8 cellular contexts compared by ENCODE assay signal in the genomic region with DNA sequence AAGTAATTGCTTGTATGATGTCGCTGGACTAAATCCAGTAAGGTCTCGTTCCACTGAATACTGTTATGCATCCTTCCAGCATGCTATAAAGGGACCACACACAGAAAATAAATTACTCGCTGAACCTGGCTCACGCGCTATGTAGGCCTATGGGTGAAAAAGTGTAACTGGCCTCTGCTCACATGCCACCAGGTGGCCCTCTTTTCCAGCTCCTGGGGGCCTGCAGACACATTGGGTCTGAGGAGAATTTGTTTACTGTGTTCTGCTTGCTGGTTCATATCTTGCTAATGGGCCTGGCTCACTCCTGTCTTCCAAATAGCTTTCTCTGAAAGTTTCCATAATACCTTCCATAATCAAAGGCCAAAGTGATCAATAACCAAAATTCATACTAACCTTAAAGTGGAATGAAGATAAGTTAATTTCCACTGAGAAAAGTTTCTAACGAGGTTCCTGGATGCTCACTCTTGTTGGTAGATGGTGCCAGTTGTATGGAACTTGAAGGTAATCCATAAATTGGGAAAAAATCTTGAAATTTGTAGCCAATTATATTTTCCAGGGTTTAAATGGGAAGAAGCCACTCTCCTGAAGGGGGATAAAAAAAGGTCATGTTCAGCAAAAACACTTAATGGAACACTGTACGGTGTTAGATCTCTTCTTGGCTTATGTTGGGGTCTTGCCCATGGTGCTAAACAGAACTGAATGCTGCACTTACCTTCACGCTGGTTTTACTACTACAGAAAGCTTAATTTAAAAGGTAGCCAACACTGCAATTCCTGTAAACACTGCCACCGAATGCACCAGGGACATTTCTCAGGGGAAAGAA. TPM values are rescaled to one million over a fixed set of nuclear protein-coding genes. Genes with fewer than 3 reads are reported as not detected.
DNase-seq lines count a peak whose midpoint lies in the region; ATAC-seq and TF ChIP-seq lines count a peak whose summit lies in the region.

No MANE protein-coding gene starts in this region.

- H3K4me1 ChIP-seq in mesenchymal stem cell (ENCODE audit: control insufficient read depth, insufficient read depth, low read depth, low read length): no peaks in the 10 kb centered on the region

- H3K4me3 Mint-ChIP-seq in activated T-helper 17 cell treated with anti-CD3 and anti-CD28 coated beads, Interleukin-2, amount 50 U/mL, for 72 hours: no peak overlapping the region

- H3K4me2 ChIP-seq in mesenchymal stem cell (ENCODE audit: low read length, poor library complexity, severe bottlenecking): no peak overlapping the region

- no peak overlapping the region for H3K4ac ChIP-seq in mesenchymal stem cell (ENCODE audit: low read depth in 1 of 2, low read length in 2 of 2)

- WGBS in mesenchymal stem cell: 73% methylated on average over 9 of the region's 9 CpGs

- H3K36me3 Mint-ChIP-seq in activated T-helper 17 cell treated with anti-CD3 and anti-CD28 coated beads, Interleukin-2, amount 50 U/mL, for 72 hours (ENCODE audit: low read depth): no peaks in the 10 kb centered on the region

- H2BK120ac ChIP-seq in mesenchymal stem cell (ENCODE audit: low read depth, low read length): no peak overlapping the region

- H2BK15ac ChIP-seq in mesenchymal stem cell (ENCODE audit: low read depth, poor library complexity, severe bottlenecking): no peak overlapping the region

- H3K4me1 Mint-ChIP-seq in activated T-helper 17 cell treated with anti-CD3 and anti-CD28 coated beads, Interleukin-2, amount 50 U/mL, for 72 hours: no peaks in the 10 kb centered on the region

- peaks cover 13% of the 10 kb centered on the region for H3K27me3 Mint-ChIP-seq in activated T-helper 17 cell treated with anti-CD3 and anti-CD28 coated beads, Interleukin-2, amount 50 U/mL, for 72 hours

- DNase-seq in GM10266 (ENCODE audit: extremely low spot score) (peak; percentile 25), M059J (ENCODE audit: low read depth) (peak; percentile 3), mesenchymal stem cell (no peak), amygdala (lab: John Stamatoyannopoulos, UW) (no peak)
- peak in 2 of 3 experiments; percentile 6 to 27 for DNase-seq in stimulated activated CD4-positive, alpha-beta T cell treated with anti-CD3 and anti-CD28 coated beads, TNF-alpha, amount 100 ng/mL, for 24 hours (ENCODE audit: low read depth in 3 of 3)
- no peak for DNase-seq in NK-92 treated with Interleukin-12 subunit alpha and Interleukin-12 subunit beta, amount 100 ng/mL, for 24 hours (lab: John Stamatoyannopoulos, UW)

- no peak overlapping the region for H2BK5ac ChIP-seq in mesenchymal stem cell (ENCODE audit: low read depth, low read length, poor library complexity, severe bottlenecking)

- H3K18ac ChIP-seq in mesenchymal stem cell (ENCODE audit: low read depth in 1 of 2, low read length in 2 of 2): no peak overlapping the region

- H2BK12ac ChIP-seq in mesenchymal stem cell (ENCODE audit: low read length in 2 of 2): no peak overlapping the region

- H3K9me3 Mint-ChIP-seq in activated T-helper 17 cell treated with anti-CD3 and anti-CD28 coated beads, Interleukin-2, amount 50 U/mL, for 72 hours: no peaks in the 10 kb centered on the region

- no peak overlapping the region for H3K9ac ChIP-seq in mesenchymal stem cell (ENCODE audit: low read length)

- peak; percentile 76 for ATAC-seq in GM21529 (IDR thresholded peaks at IDR 0.05; ENCODE audit: unreplicated experiment)
- peak; percentile 37 for ATAC-seq in activated T-helper 17 cell treated with anti-CD3 and anti-CD28 coated beads, Interleukin-2, amount 50 U/mL, for 72 hours (replicated peaks)

- H3K27ac ChIP-seq in mesenchymal stem cell (ENCODE audit: low read length, poor library complexity, severe bottlenecking): no peak overlapping the region

- no peaks in the 10 kb centered on the region for H3K9me3 ChIP-seq in mesenchymal stem cell (ENCODE audit: control insufficient read depth, low read length)

- no peaks in the 10 kb centered on the region for H3K79me1 ChIP-seq in mesenchymal stem cell (replicated peaks; ENCODE audit: low read length, poor library complexity, severe bottlenecking)

- no peak overlapping the region for H3K14ac ChIP-seq in mesenchymal stem cell (ENCODE audit: low read length in 2 of 2)

- H3K36me3 ChIP-seq in mesenchymal stem cell (ENCODE audit: control insufficient read depth in 1 of 2, insufficient read depth in 2 of 2, low read depth in 1 of 2, low read length in 2 of 2): no peaks in the 10 kb centered on the region

- H4K8ac ChIP-seq in mesenchymal stem cell (ENCODE audit: low read length): no peak overlapping the region

- TF ChIP-seq CTCF in GM10266 (IDR thresholded peaks at IDR 0.05; ENCODE audit: control insufficient read depth, insufficient read depth, low read depth, missing control alignments): peak; percentile 63

- H2AFZ ChIP-seq in mesenchymal stem cell (ENCODE audit: low read depth, low read length): no peak overlapping the region

- H3K4me3 ChIP-seq in mesenchymal stem cell (ENCODE audit: insufficient read depth in 1 of 2, low read depth in 1 of 2, low read length in 2 of 2): no peak overlapping the region

- no peak overlapping the region for H3K23ac ChIP-seq in mesenchymal stem cell (ENCODE audit: low read length in 2 of 2)

- no peak overlapping the region for H4K91ac ChIP-seq in mesenchymal stem cell (ENCODE audit: low read length)

- no peak overlapping the region for H3K27ac Mint-ChIP-seq in activated T-helper 17 cell treated with anti-CD3 and anti-CD28 coated beads, Interleukin-2, amount 50 U/mL, for 72 hours

- no peak overlapping the region for H2AK5ac ChIP-seq in mesenchymal stem cell (ENCODE audit: low read length, severe bottlenecking)

- H3K27me3 ChIP-seq in mesenchymal stem cell (ENCODE audit: control insufficient read depth in 1 of 2, insufficient read depth in 1 of 2, low read length in 2 of 2): peaks cover 0 to 9% of the 10 kb centered on the region in 2 experiments

RNA-seq across cellular contexts. Expression of a gene that starts 27.0 kb away (rescaled TPM):
- not detected in 2 replicates for total RNA-seq in M059J (2014; rRNA removed; shearing (Covaris generic))
- total RNA-seq in activated T-helper 17 cell treated with anti-CD3 and anti-CD28 coated beads, Interleukin-2, amount 50 U/mL, for 72 hours: not detected
- not detected for polyA plus RNA-seq in mesenchymal stem cell (2013, experiment 1 of 2)
- not detected for polyA plus RNA-seq in mesenchymal stem cell (2013, experiment 2 of 2)

Comparison
In these comparisons a context has a peak if more than half of its experiments do, and no peak if none do; other contexts are left out.
1. DNase-seq: peak in GM10266 (single experiment), M059J (single experiment) and stimulated activated CD4-positive, alpha-beta T cell treated with anti-CD3 and anti-CD28 coated beads, TNF-alpha, amount 100 ng/mL, for 24 hours (2 of 3); none in NK-92 treated with Interleukin-12 subunit alpha and Interleukin-12 subunit beta, amount 100 ng/mL, for 24 hours (single experiment), mesenchymal stem cell (single experiment) and amygdala (0 of 56).